Comparison of ENCODE assay signal across 9 cellular contexts in the genomic region with DNA sequence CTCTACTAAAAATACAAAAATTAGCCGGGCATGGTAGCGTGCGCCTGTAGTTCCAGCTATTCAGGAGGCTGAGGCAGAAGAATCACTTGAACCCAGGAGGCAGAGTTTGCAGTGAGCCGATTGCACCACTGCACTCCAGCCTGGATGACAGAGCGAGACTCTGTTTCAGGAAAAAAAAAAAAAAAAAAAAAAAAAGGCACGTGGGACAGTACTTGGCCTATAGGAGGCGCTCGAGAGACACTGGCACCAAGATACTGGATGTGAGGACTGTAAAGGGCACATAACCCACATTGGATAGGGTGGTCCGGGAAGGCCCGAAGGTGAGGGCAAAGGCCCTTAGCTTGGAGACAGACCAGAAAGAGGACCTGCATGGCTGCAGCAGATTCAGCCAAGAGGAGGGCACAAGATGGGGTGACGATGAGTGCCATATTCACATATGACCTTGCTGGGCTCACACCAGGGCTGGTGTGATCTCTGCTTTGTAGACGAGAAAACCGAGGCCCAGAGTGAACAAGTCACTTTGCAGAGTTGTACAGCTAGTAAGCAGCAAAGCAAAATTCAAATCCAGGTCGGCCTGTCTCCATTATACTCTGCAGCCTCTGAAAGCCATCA.
DNase-seq lines count a peak whose midpoint lies in the region; ATAC-seq and FAIRE-seq lines count a peak whose summit lies in the region.
"Had no signal": no experiment of that assay in that cellular context is flagged by ENCODE, and none has a peak within 500 bp of the region (broad histone marks: within the 10 kb centered on the region; RNA-seq: fewer than 3 reads in every experiment).

No MANE protein-coding gene starts in this region.

- no peaks in the 10 kb centered on the region for H3K4me1 Mint-ChIP-seq in activated T-cell treated with anti-CD3 and anti-CD28 coated beads, Interleukin-2, amount 50 U/mL, for 4 hours (ENCODE audit: low read depth)
- no peaks in the 10 kb centered on the region for H3K4me1 Mint-ChIP-seq in activated T-cell treated with anti-CD3 and anti-CD28 coated beads, Interleukin-2, amount 50 U/mL, for 72 hours (ENCODE audit: low read depth)

- DNase-seq in activated T-cell treated with anti-CD3 and anti-CD28 coated beads for 24 hours (ENCODE audit: low read depth) (peak; percentile 4), M059J (ENCODE audit: low read depth) (peak; percentile 15), iris pigment epithelial cell (ENCODE audit: low read depth) (peak; percentile 40), superior temporal gyrus (ENCODE audit: extremely low spot score) (peak; percentile 48), NCI-H2107 (lab: John Stamatoyannopoulos, UW) (no peak), HTR-8/SVneo (ENCODE audit: insufficient read length, low spot score) (no peak)
- no peak for DNase-seq in activated T-cell treated with anti-CD3 and anti-CD28 coated beads, Interleukin-2, amount 50 U/mL, for 4 hours
- peak; percentile 32 to 46 for DNase-seq in activated T-cell treated with anti-CD3 and anti-CD28 coated beads, Interleukin-2, amount 50 U/mL, for 72 hours

- FAIRE-seq in HTR-8/SVneo (lab: Jason Lieb, UNC): no peak

- no peak overlapping the region for H3K27ac Mint-ChIP-seq in activated T-cell treated with anti-CD3 and anti-CD28 coated beads, Interleukin-2, amount 50 U/mL, for 72 hours

- H3K36me3 Mint-ChIP-seq in activated T-cell treated with anti-CD3 and anti-CD28 coated beads, Interleukin-2, amount 50 U/mL, for 4 hours (ENCODE audit: insufficient read depth): peaks cover 15% of the 10 kb centered on the region
- H3K36me3 Mint-ChIP-seq in activated T-cell treated with anti-CD3 and anti-CD28 coated beads, Interleukin-2, amount 50 U/mL, for 72 hours (ENCODE audit: insufficient read depth in 2 of 2): no peaks in the 10 kb centered on the region

- no peaks in the 10 kb centered on the region for H3K9me3 Mint-ChIP-seq in activated T-cell treated with anti-CD3 and anti-CD28 coated beads, Interleukin-2, amount 50 U/mL, for 4 hours
- no peaks in the 10 kb centered on the region for H3K9me3 Mint-ChIP-seq in activated T-cell treated with anti-CD3 and anti-CD28 coated beads, Interleukin-2, amount 50 U/mL, for 72 hours
- H3K9me3 Mint-ChIP-seq: central memory CD8-positive, alpha-beta T cell had no signal

- H3K27me3 Mint-ChIP-seq in activated T-cell treated with anti-CD3 and anti-CD28 coated beads, Interleukin-2, amount 50 U/mL, for 4 hours (ENCODE audit: low read depth): no peaks in the 10 kb centered on the region
- H3K27me3 Mint-ChIP-seq in activated T-cell treated with anti-CD3 and anti-CD28 coated beads, Interleukin-2, amount 50 U/mL, for 72 hours (ENCODE audit: low read depth): no peaks in the 10 kb centered on the region
- H3K27me3 Mint-ChIP-seq: central memory CD8-positive, alpha-beta T cell had no signal

- no peak for ATAC-seq in activated T-cell treated with anti-CD3 and anti-CD28 coated beads, Interleukin-2, amount 50 U/mL, for 4 hours
- ATAC-seq in activated T-cell treated with anti-CD3 and anti-CD28 coated beads, Interleukin-2, amount 50 U/mL, for 72 hours (replicated peaks in 1 of 2): no peak

- no peak overlapping the region for H3K4me3 Mint-ChIP-seq in activated T-cell treated with anti-CD3 and anti-CD28 coated beads, Interleukin-2, amount 50 U/mL, for 4 hours
- H3K4me3 Mint-ChIP-seq in activated T-cell treated with anti-CD3 and anti-CD28 coated beads, Interleukin-2, amount 50 U/mL, for 72 hours: no peak overlapping the region
- H3K4me3 Mint-ChIP-seq: central memory CD8-positive, alpha-beta T cell had no signal

Comparison
In these comparisons a context has a peak if more than half of its experiments do, and no peak if none do; other contexts are left out.
1. DNase-seq: peak in activated T-cell treated with anti-CD3 and anti-CD28 coated beads for 24 hours (single experiment), M059J (single experiment), activated T-cell treated with anti-CD3 and anti-CD28 coated beads, Interleukin-2, amount 50 U/mL, for 72 hours (2 of 2), iris pigment epithelial cell (single experiment) and superior temporal gyrus (single experiment); none in activated T-cell treated with anti-CD3 and anti-CD28 coated beads, Interleukin-2, amount 50 U/mL, for 4 hours (single experiment), NCI-H2107 (single experiment) and HTR-8/SVneo (single experiment).